In the genomic region with DNA sequence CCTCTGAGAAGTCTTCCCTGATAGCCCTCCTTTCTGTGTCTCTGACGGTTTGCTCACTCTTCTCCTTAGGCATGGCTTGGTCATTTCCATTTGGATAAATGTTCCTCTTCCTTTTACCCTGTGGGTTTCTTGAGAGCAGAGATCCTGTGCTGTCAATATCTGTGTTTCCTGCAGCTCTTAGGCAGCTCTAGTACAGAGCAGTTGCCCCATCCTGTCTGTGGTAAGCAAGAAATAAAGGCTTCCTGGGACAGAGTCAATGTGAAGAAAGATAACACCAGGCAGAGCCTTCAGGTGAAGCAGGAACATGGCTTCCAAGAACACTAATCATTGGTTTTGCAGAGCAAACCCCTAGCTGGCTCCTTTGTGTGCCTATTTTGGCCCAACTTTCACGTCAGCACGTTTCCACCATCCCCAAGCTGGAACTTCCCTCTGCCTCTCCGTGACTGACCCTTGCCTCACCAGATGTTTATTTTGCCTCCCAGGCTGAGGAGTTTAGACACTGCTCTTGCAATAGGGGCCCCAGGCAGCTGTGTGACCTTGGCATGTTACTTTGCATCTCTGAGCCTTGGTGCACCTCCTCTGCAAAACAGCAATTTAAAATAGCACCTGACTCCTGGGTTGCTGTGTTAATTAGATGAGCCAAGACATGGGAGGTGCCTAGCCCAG, we compare ENCODE assay signal across 1 cellular context.
TF ChIP-seq lines count a peak whose summit lies in the region.

No MANE protein-coding gene starts in this region.

TF ChIP-seq in HepG2, 621 proteins besides CTCF, POLR2A, EP300 and RAD21 (continued from another document and continues in another):
- TF ChIP-seq, protein P1, sequence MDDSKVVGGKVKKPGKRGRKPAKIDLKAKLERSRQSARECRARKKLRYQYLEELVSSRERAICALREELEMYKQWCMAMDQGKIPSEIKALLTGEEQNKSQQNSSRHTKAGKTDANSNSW (CRISPR knock-in tag; IDR thresholded peaks at IDR 0.05; ENCODE audit: borderline replicate concordance): no peak
- TF ChIP-seq, protein P2, sequence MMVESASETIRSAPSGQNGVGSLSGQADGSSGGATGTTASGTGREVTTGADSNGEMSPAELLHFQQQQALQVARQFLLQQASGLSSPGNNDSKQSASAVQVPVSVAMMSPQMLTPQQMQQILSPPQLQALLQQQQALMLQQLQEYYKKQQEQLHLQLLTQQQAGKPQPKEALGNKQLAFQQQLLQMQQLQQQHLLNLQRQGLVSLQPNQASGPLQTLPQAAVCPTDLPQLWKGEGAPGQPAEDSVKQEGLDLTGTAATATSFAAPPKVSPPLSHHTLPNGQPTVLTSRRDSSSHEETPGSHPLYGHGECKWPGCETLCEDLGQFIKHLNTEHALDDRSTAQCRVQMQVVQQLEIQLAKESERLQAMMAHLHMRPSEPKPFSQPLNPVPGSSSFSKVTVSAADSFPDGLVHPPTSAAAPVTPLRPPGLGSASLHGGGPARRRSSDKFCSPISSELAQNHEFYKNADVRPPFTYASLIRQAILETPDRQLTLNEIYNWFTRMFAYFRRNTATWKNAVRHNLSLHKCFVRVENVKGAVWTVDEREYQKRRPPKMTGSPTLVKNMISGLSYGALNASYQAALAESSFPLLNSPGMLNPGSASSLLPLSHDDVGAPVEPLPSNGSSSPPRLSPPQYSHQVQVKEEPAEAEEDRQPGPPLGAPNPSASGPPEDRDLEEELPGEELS (CRISPR knock-in tag; IDR thresholded peaks at IDR 0.05): 0 out of 2 replicates have a peak, but pooled peaks have one; percentile 60
- TF ChIP-seq ZNF598 (CRISPR knock-in tag; IDR thresholded peaks at IDR 0.05; ENCODE audit: borderline replicate concordance) (no peak), ZNF44 (CRISPR knock-in tag; IDR thresholded peaks at IDR 0.05) (no peak), HNF4G (IDR thresholded peaks at IDR 0.05; ENCODE audit: borderline replicate concordance, low read depth, low read length) (peak; percentile 64; the same call in 1 of the 2 replicates), HNF4G (CRISPR knock-in tag; IDR thresholded peaks at IDR 0.05; ENCODE audit: borderline replicate concordance, low read depth) (no peak), TBP (CRISPR knock-in tag; IDR thresholded peaks at IDR 0.05) (no peak), MAZ (IDR thresholded peaks at IDR 0.05; ENCODE audit: borderline replicate concordance, low read depth, low read length) (no peak), MAZ (CRISPR knock-in tag; IDR thresholded peaks at IDR 0.05; ENCODE audit: low read depth) (no peak), REL (CRISPR knock-in tag; conservative IDR thresholded peaks at IDR 0.05) (no peak), ZNF292 (CRISPR knock-in tag; IDR thresholded peaks at IDR 0.05; ENCODE audit: borderline replicate concordance, low read depth) (peak; percentile 53; the same call in 1 of the 2 replicates), SNAI1 (CRISPR knock-in tag; IDR thresholded peaks at IDR 0.05; ENCODE audit: borderline replicate concordance) (no peak), ZNF160 (CRISPR knock-in tag; IDR thresholded peaks at IDR 0.05) (0 out of 2 replicates have a peak, but pooled peaks have one; percentile 33), ARHGAP35 (CRISPR knock-in tag; IDR thresholded peaks at IDR 0.05; ENCODE audit: borderline replicate concordance) (no peak), ZNF572 (CRISPR knock-in tag; IDR thresholded peaks at IDR 0.05) (no peak), FOSL2 (CRISPR knock-in tag; IDR thresholded peaks at IDR 0.05) (no peak), CCAR2 (optimal IDR thresholded peaks at IDR 0.05; ENCODE audit: low read depth, low read length) (no peak), ISL2 (CRISPR knock-in tag; IDR thresholded peaks at IDR 0.05) (0 out of 2 replicates have a peak, but pooled peaks have one; percentile 30), MBNL3 (CRISPR knock-in tag; conservative IDR thresholded peaks at IDR 0.05) (no peak)
- TF ChIP-seq, protein P3, sequence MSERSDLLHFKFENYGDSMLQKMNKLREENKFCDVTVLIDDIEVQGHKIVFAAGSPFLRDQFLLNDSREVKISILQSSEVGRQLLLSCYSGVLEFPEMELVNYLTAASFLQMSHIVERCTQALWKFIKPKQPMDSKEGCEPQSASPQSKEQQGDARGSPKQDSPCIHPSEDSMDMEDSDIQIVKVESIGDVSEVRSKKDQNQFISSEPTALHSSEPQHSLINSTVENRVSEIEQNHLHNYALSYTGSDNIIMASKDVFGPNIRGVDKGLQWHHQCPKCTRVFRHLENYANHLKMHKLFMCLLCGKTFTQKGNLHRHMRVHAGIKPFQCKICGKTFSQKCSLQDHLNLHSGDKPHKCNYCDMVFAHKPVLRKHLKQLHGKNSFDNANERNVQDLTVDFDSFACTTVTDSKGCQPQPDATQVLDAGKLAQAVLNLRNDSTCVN (CRISPR knock-in tag; IDR thresholded peaks at IDR 0.05; ENCODE audit: borderline replicate concordance): no peak
- TF ChIP-seq, protein P4, sequence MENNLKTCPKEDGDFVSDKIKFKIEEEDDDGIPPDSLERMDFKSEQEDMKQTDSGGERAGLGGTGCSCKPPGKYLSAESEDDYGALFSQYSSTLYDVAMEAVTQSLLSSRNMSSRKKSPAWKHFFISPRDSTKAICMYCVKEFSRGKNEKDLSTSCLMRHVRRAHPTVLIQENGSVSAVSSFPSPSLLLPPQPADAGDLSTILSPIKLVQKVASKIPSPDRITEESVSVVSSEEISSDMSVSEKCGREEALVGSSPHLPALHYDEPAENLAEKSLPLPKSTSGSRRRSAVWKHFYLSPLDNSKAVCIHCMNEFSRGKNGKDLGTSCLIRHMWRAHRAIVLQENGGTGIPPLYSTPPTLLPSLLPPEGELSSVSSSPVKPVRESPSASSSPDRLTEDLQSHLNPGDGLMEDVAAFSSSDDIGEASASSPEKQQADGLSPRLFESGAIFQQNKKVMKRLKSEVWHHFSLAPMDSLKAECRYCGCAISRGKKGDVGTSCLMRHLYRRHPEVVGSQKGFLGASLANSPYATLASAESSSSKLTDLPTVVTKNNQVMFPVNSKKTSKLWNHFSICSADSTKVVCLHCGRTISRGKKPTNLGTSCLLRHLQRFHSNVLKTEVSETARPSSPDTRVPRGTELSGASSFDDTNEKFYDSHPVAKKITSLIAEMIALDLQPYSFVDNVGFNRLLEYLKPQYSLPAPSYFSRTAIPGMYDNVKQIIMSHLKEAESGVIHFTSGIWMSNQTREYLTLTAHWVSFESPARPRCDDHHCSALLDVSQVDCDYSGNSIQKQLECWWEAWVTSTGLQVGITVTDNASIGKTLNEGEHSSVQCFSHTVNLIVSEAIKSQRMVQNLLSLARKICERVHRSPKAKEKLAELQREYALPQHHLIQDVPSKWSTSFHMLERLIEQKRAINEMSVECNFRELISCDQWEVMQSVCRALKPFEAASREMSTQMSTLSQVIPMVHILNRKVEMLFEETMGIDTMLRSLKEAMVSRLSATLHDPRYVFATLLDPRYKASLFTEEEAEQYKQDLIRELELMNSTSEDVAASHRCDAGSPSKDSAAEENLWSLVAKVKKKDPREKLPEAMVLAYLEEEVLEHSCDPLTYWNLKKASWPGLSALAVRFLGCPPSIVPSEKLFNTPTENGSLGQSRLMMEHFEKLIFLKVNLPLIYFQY (CRISPR knock-in tag; IDR thresholded peaks at IDR 0.05; ENCODE audit: borderline replicate concordance): no peak
- TF ChIP-seq, protein P5, sequence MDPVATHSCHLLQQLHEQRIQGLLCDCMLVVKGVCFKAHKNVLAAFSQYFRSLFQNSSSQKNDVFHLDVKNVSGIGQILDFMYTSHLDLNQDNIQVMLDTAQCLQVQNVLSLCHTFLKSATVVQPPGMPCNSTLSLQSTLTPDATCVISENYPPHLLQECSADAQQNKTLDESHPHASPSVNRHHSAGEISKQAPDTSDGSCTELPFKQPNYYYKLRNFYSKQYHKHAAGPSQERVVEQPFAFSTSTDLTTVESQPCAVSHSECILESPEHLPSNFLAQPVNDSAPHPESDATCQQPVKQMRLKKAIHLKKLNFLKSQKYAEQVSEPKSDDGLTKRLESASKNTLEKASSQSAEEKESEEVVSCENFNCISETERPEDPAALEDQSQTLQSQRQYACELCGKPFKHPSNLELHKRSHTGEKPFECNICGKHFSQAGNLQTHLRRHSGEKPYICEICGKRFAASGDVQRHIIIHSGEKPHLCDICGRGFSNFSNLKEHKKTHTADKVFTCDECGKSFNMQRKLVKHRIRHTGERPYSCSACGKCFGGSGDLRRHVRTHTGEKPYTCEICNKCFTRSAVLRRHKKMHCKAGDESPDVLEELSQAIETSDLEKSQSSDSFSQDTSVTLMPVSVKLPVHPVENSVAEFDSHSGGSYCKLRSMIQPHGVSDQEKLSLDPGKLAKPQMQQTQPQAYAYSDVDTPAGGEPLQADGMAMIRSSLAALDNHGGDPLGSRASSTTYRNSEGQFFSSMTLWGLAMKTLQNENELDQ (CRISPR knock-in tag; IDR thresholded peaks at IDR 0.05; ENCODE audit: borderline replicate concordance): no peak
- TF ChIP-seq, protein P6, sequence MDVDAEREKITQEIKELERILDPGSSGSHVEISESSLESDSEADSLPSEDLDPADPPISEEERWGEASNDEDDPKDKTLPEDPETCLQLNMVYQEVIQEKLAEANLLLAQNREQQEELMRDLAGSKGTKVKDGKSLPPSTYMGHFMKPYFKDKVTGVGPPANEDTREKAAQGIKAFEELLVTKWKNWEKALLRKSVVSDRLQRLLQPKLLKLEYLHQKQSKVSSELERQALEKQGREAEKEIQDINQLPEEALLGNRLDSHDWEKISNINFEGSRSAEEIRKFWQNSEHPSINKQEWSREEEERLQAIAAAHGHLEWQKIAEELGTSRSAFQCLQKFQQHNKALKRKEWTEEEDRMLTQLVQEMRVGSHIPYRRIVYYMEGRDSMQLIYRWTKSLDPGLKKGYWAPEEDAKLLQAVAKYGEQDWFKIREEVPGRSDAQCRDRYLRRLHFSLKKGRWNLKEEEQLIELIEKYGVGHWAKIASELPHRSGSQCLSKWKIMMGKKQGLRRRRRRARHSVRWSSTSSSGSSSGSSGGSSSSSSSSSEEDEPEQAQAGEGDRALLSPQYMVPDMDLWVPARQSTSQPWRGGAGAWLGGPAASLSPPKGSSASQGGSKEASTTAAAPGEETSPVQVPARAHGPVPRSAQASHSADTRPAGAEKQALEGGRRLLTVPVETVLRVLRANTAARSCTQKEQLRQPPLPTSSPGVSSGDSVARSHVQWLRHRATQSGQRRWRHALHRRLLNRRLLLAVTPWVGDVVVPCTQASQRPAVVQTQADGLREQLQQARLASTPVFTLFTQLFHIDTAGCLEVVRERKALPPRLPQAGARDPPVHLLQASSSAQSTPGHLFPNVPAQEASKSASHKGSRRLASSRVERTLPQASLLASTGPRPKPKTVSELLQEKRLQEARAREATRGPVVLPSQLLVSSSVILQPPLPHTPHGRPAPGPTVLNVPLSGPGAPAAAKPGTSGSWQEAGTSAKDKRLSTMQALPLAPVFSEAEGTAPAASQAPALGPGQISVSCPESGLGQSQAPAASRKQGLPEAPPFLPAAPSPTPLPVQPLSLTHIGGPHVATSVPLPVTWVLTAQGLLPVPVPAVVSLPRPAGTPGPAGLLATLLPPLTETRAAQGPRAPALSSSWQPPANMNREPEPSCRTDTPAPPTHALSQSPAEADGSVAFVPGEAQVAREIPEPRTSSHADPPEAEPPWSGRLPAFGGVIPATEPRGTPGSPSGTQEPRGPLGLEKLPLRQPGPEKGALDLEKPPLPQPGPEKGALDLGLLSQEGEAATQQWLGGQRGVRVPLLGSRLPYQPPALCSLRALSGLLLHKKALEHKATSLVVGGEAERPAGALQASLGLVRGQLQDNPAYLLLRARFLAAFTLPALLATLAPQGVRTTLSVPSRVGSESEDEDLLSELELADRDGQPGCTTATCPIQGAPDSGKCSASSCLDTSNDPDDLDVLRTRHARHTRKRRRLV (CRISPR knock-in tag; IDR thresholded peaks at IDR 0.05): no peak
- TF ChIP-seq, protein P7, sequence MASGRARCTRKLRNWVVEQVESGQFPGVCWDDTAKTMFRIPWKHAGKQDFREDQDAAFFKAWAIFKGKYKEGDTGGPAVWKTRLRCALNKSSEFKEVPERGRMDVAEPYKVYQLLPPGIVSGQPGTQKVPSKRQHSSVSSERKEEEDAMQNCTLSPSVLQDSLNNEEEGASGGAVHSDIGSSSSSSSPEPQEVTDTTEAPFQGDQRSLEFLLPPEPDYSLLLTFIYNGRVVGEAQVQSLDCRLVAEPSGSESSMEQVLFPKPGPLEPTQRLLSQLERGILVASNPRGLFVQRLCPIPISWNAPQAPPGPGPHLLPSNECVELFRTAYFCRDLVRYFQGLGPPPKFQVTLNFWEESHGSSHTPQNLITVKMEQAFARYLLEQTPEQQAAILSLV (CRISPR knock-in tag; IDR thresholded peaks at IDR 0.05; ENCODE audit: borderline replicate concordance): no peak
- TF ChIP-seq, protein P8, sequence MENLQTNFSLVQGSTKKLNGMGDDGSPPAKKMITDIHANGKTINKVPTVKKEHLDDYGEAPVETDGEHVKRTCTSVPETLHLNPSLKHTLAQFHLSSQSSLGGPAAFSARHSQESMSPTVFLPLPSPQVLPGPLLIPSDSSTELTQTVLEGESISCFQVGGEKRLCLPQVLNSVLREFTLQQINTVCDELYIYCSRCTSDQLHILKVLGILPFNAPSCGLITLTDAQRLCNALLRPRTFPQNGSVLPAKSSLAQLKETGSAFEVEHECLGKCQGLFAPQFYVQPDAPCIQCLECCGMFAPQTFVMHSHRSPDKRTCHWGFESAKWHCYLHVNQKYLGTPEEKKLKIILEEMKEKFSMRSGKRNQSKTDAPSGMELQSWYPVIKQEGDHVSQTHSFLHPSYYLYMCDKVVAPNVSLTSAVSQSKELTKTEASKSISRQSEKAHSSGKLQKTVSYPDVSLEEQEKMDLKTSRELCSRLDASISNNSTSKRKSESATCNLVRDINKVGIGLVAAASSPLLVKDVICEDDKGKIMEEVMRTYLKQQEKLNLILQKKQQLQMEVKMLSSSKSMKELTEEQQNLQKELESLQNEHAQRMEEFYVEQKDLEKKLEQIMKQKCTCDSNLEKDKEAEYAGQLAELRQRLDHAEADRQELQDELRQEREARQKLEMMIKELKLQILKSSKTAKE (CRISPR knock-in tag; IDR thresholded peaks at IDR 0.05; ENCODE audit: borderline replicate concordance): no peak
- TF ChIP-seq, protein P9, sequence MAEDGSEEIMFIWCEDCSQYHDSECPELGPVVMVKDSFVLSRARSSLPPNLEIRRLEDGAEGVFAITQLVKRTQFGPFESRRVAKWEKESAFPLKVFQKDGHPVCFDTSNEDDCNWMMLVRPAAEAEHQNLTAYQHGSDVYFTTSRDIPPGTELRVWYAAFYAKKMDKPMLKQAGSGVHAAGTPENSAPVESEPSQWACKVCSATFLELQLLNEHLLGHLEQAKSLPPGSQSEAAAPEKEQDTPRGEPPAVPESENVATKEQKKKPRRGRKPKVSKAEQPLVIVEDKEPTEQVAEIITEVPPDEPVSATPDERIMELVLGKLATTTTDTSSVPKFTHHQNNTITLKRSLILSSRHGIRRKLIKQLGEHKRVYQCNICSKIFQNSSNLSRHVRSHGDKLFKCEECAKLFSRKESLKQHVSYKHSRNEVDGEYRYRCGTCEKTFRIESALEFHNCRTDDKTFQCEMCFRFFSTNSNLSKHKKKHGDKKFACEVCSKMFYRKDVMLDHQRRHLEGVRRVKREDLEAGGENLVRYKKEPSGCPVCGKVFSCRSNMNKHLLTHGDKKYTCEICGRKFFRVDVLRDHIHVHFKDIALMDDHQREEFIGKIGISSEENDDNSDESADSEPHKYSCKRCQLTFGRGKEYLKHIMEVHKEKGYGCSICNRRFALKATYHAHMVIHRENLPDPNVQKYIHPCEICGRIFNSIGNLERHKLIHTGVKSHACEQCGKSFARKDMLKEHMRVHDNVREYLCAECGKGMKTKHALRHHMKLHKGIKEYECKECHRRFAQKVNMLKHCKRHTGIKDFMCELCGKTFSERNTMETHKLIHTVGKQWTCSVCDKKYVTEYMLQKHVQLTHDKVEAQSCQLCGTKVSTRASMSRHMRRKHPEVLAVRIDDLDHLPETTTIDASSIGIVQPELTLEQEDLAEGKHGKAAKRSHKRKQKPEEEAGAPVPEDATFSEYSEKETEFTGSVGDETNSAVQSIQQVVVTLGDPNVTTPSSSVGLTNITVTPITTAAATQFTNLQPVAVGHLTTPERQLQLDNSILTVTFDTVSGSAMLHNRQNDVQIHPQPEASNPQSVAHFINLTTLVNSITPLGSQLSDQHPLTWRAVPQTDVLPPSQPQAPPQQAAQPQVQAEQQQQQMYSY (CRISPR knock-in tag; IDR thresholded peaks at IDR 0.05): no peak
